Comparison of ENCODE assay signal across 8 cellular contexts in the genomic region with DNA sequence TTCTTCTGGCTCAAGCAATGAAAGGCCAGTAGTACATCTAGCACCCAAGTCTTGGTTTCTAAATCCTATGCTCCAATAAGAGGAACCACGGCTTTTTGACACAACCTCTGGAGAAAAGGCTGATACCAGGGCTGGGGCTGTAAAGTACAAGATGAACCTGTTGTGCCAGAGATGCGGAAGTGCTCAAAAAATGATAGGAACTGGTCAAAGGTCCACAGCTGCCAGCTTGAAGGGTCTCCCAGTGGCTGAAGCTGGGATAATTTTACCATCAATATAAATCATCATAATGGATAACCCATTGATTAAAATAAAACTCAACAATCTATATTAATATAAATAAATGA.
DNase-seq lines count a peak whose midpoint lies in the region; ATAC-seq lines count a peak whose summit lies in the region.

No MANE protein-coding gene starts in this region.

- peaks cover 33% of the 10 kb centered on the region for H3K4me1 Mint-ChIP-seq in central memory CD8-positive, alpha-beta T cell

- H3K9me3 ChIP-seq in muscle layer of colon (ENCODE audit: low read length), result no peaks in the 10 kb centered on the region

- H3K4me3 Mint-ChIP-seq in central memory CD8-positive, alpha-beta T cell, result peak overlapping the region; percentile 97

- peaks cover 9% of the 10 kb centered on the region for H3K4me1 ChIP-seq in muscle layer of colon (ENCODE audit: insufficient read depth, low read length)

- H3K27me3 Mint-ChIP-seq in central memory CD8-positive, alpha-beta T cell, result no peaks in the 10 kb centered on the region

- no peaks in the 10 kb centered on the region for H3K36me3 ChIP-seq in muscle layer of colon (ENCODE audit: insufficient read depth, low read length)

- H3K9me3 Mint-ChIP-seq in central memory CD8-positive, alpha-beta T cell, result no peaks in the 10 kb centered on the region

- peak; percentile 4 for ATAC-seq in GM19438 (IDR thresholded peaks at IDR 0.05; ENCODE audit: low read depth, unreplicated experiment)
- ATAC-seq in central memory CD8-positive, alpha-beta T cell (replicated peaks; ENCODE audit: extremely low read depth, poor library complexity, severe bottlenecking), result peak; percentile 2
- ATAC-seq in HG03469 (IDR thresholded peaks at IDR 0.05; ENCODE audit: unreplicated experiment), result no peak
- ATAC-seq in HG02642 (IDR thresholded peaks at IDR 0.05; ENCODE audit: poor library complexity, unreplicated experiment), result no peak

- peak overlapping the region; percentile 70 for H3K27ac ChIP-seq in muscle layer of colon (ENCODE audit: low read depth, low read length)

- DNase-seq in 8988T (peak; percentile 46), NOMO-1 treated with dmso at 0.1 percent for 144 hours (lab: John Stamatoyannopoulos, UW; ENCODE audit: unreplicated experiment) (peak; percentile 74), OCI-M2 (lab: John Stamatoyannopoulos, UW; ENCODE audit: unreplicated experiment) (no peak)
- no peak for DNase-seq in central memory CD8-positive, alpha-beta T cell (ENCODE audit: low spot score in 2 of 2)

- H3K36me3 Mint-ChIP-seq in central memory CD8-positive, alpha-beta T cell (ENCODE audit: insufficient read depth), result peaks cover 7% of the 10 kb centered on the region

- no peak overlapping the region for H3K9ac ChIP-seq in muscle layer of colon (ENCODE audit: low read length)

- no peak overlapping the region for H3K27ac Mint-ChIP-seq in central memory CD8-positive, alpha-beta T cell (ENCODE audit: low read depth)

- H3K27me3 ChIP-seq in muscle layer of colon (ENCODE audit: control insufficient read depth in 1 of 2, insufficient read depth in 2 of 2, low read length in 2 of 2), result no peaks in the 10 kb centered on the region

- H3K4me3 ChIP-seq in muscle layer of colon (ENCODE audit: low read depth in 1 of 2, low read length in 2 of 2), result peak overlapping the region; percentile 40 to 89

Comparison
In these comparisons a context has a peak if more than half of its experiments do, and no peak if none do; other contexts are left out.
1. DNase-seq: peak in 8988T (single experiment) and NOMO-1 treated with dmso at 0.1 percent for 144 hours (single experiment); none in central memory CD8-positive, alpha-beta T cell (0 of 2) and OCI-M2 (single experiment).
2. ATAC-seq: peak in GM19438 (single experiment) and central memory CD8-positive, alpha-beta T cell (single experiment); none in HG03469 (single experiment) and HG02642 (single experiment).